Comparison of ENCODE assay signal across 20 cellular contexts in genomic region chr7:28725911-28726310, GRCh38.
A peak's percentile ranks its signal among the peaks of the same experiment; 100 is the strongest.
DNase-seq lines count a peak whose midpoint lies in the region; ATAC-seq and TF ChIP-seq lines count a peak whose summit lies in the region.
"Had no signal": no experiment of that assay in that cellular context is flagged by ENCODE, and none has a peak within 500 bp of the region (broad histone marks: within the 10 kb centered on the region; RNA-seq: fewer than 3 reads in every experiment).

No MANE protein-coding gene starts in this region.

- TF ChIP-seq CTCF in VCaP (conservative IDR thresholded peaks at IDR 0.05): no peak

- ATAC-seq in HG03457 (IDR thresholded peaks at IDR 0.05; ENCODE audit: unreplicated experiment) (no peak), GM18511 (IDR thresholded peaks at IDR 0.05; ENCODE audit: unreplicated experiment) (no peak)

- DNase-seq in HCEC 1CT (peak; percentile 50), epithelial cell of prostate (ENCODE audit: low read depth, low spot score) (peak; percentile 22), renal cortical epithelial cell (ENCODE audit: low read depth) (peak; percentile 51), ecto neural progenitor cell (ENCODE audit: low spot score) (no peak)
- no peak for DNase-seq in central memory CD4-positive, alpha-beta T cell
- DNase-seq: CD4-positive, alpha-beta T cell; DMS79 treated with DMSO at 0.1 percent for 48 hours; GF-D8; GOT3; HFFc6; NCI-H1436 treated with DMSO at 0.1 percent for 48 hours; NCI-H2081; NCI-H226; NCI-H526 treated with DMSO at 0.1 percent for 48 hours; OCI-M1 had no signal

- peak overlapping the region; percentile 59 for H3K27ac ChIP-seq in VCaP
- H3K27ac ChIP-seq in epithelial cell of prostate: no peak overlapping the region
- H3K27ac ChIP-seq: RWPE1, SJCRH30 had no signal

Comparison
In these comparisons a context has a peak if more than half of its experiments do, and no peak if none do; other contexts are left out.
1. DNase-seq: peak in HCEC 1CT (single experiment), epithelial cell of prostate (single experiment) and renal cortical epithelial cell (single experiment); none in ecto neural progenitor cell (single experiment) and central memory CD4-positive, alpha-beta T cell (single experiment).